ENCODE assay signal across 8 cellular contexts in the genomic region with DNA sequence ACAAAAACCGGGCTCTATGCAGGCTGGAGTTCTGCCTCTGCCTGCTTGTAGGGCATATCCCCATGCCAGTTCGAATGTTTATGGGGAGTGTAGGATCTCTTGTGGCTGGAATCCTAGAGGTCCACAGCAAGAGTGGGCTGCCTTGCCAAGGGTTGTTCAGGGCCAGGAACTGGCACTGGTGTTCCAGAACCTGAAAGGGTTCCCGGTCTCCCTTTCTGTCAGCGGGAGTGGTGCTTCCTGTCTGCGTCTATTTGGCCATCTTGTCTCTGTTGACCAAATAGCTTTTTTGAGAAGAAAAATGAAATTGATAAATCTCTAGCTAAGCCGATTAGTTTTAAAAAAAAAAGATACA. TPM values are rescaled to one million over a fixed set of nuclear protein-coding genes. Genes with fewer than 3 reads are reported as not detected.
DNase-seq lines count a peak whose midpoint lies in the region; ATAC-seq and TF ChIP-seq lines count a peak whose summit lies in the region.

No MANE protein-coding gene starts in this region.

- TF ChIP-seq POLR2A in gastrocnemius medialis (IDR thresholded peaks at IDR 0.05), result no peak

- in situ Hi-C loops in gastrocnemius medialis (cut with MboI; ENCODE audit: low sequenced_read_pairs in 4 of 4) (loop anchor here in 2 of 4 donors (5.0 to 10.0 kb wide), 3 partner anchors 33 to 401 kb away; no protein-coding TSS in a partner anchor), KBM-7 (cut with MboI; ENCODE audit: low pct_unique_long_range_greater_than_20kb, low sequenced_read_pairs) (no loop called here)

- DNase-seq in activated T-helper 1 cell treated with anti-CD3 and anti-CD28 coated beads, Interleukin-12 subunit alpha, Interleukin-12 subunit beta, Interleukin-2, Interleukin-4 antibody, amounts not matched to agents 30 ng/mL and 10 ng/mL and 1 ng/mL, durations not matched to agents 14 hours and 24 hours and 36 hours (ENCODE audit: low spot score), result no peak
- DNase-seq in right cardiac atrium, result no peak
- DNase-seq in gastrocnemius medialis, result no peak
- no peak for DNase-seq in GDM1 (lab: John Stamatoyannopoulos, UW)
- DNase-seq in KBM-7, result no peak
- no peak for DNase-seq in NAMALWA (ENCODE audit: low spot score)

- H3K4me3 ChIP-seq in right cardiac atrium (ENCODE audit: low read length) (peak overlapping the region; percentile 45), gastrocnemius medialis (peak overlapping the region; percentile 64 to 98 (median 70))

- peaks cover 5% of the 10 kb centered on the region for H3K4me1 Mint-ChIP-seq in activated T-helper 1 cell treated with anti-CD3 and anti-CD28 coated beads, Interleukin-12 subunit alpha, Interleukin-12 subunit beta, Interleukin-2, Interleukin-4 antibody, amounts not matched to agents 30 ng/mL and 10 ng/mL and 1 ng/mL, durations not matched to agents 14 hours and 24 hours and 36 hours (ENCODE audit: low read depth)

- 52% methylated on average over 6 of the region's 6 CpGs for WGBS in right cardiac atrium

- H3K27me3 ChIP-seq in right cardiac atrium (ENCODE audit: control insufficient read depth, insufficient read depth) (no peaks in the 10 kb centered on the region), gastrocnemius medialis (no peaks in the 10 kb centered on the region)

- H3K4me1 ChIP-seq in right cardiac atrium (ENCODE audit: control insufficient read depth, insufficient read depth, low read length) (peaks cover 5% of the 10 kb centered on the region), gastrocnemius medialis (peaks cover 4 to 8% of the 10 kb centered on the region in 2 donors)

- H3K27ac ChIP-seq in right cardiac atrium (ENCODE audit: low read length) (peak overlapping the region; percentile 78), gastrocnemius medialis (peak overlapping the region; percentile 77 to 84 (median 81))

- H3K36me3 ChIP-seq in gastrocnemius medialis, result no peaks in the 10 kb centered on the region

- peaks cover 46% of the 10 kb centered on the region for H3K27me3 Mint-ChIP-seq in activated T-helper 1 cell treated with anti-CD3 and anti-CD28 coated beads, Interleukin-12 subunit alpha, Interleukin-12 subunit beta, Interleukin-2, Interleukin-4 antibody, amounts not matched to agents 30 ng/mL and 10 ng/mL and 1 ng/mL, durations not matched to agents 14 hours and 24 hours and 36 hours (ENCODE audit: insufficient read depth)

- ATAC-seq in GM18498 (IDR thresholded peaks at IDR 0.05; ENCODE audit: unreplicated experiment) (peak; percentile 17), right cardiac atrium (peak; percentile 34 to 39), gastrocnemius medialis (no peak), HG02571 (IDR thresholded peaks at IDR 0.05; ENCODE audit: unreplicated experiment) (no peak)

- H3K9me3 Mint-ChIP-seq in activated T-helper 1 cell treated with anti-CD3 and anti-CD28 coated beads, Interleukin-12 subunit alpha, Interleukin-12 subunit beta, Interleukin-2, Interleukin-4 antibody, amounts not matched to agents 30 ng/mL and 10 ng/mL and 1 ng/mL, durations not matched to agents 14 hours and 24 hours and 36 hours, result no peaks in the 10 kb centered on the region

- H3K27ac Mint-ChIP-seq in activated T-helper 1 cell treated with anti-CD3 and anti-CD28 coated beads, Interleukin-12 subunit alpha, Interleukin-12 subunit beta, Interleukin-2, Interleukin-4 antibody, amounts not matched to agents 30 ng/mL and 10 ng/mL and 1 ng/mL, durations not matched to agents 14 hours and 24 hours and 36 hours, result no peak overlapping the region

- H3K4me3 Mint-ChIP-seq in activated T-helper 1 cell treated with anti-CD3 and anti-CD28 coated beads, Interleukin-12 subunit alpha, Interleukin-12 subunit beta, Interleukin-2, Interleukin-4 antibody, amounts not matched to agents 30 ng/mL and 10 ng/mL and 1 ng/mL, durations not matched to agents 14 hours and 24 hours and 36 hours, result peak overlapping the region; percentile 83

- H3K9me3 ChIP-seq in right cardiac atrium (ENCODE audit: control insufficient read depth, low read length), result no peaks in the 10 kb centered on the region
- H3K9me3 ChIP-seq in gastrocnemius medialis, result no peaks in the 10 kb centered on the region

- intact Hi-C loops in activated T-helper 1 cell treated with anti-CD3 and anti-CD28 coated beads, Interleukin-12 subunit alpha, Interleukin-12 subunit beta, Interleukin-2, Interleukin-4 antibody, amounts not matched to agents 30 ng/mL and 10 ng/mL and 1 ng/mL, durations not matched to agents 14 hours and 24 hours and 36 hours (cut with micrococcal nuclease), result loop anchor here (5.0 kb wide), 2 partner anchors 388 to 598 kb away; no protein-coding TSS in a partner anchor
- intact Hi-C loops in right cardiac atrium (cut with DNase I), result loop anchor here in 1 of 4 donors (10.0 kb wide), 1 partner anchor 61 kb away; a partner anchor contains a TSS
- intact Hi-C loops in gastrocnemius medialis (cut with DNase I; ENCODE audit: low total_unique reads), result no loop called here

- TF ChIP-seq CTCF in gastrocnemius medialis (IDR thresholded peaks at IDR 0.05 in 4 of 5, conservative IDR thresholded peaks at IDR 0.05 in 1 of 5), result no peak

- H3K36me3 Mint-ChIP-seq in activated T-helper 1 cell treated with anti-CD3 and anti-CD28 coated beads, Interleukin-12 subunit alpha, Interleukin-12 subunit beta, Interleukin-2, Interleukin-4 antibody, amounts not matched to agents 30 ng/mL and 10 ng/mL and 1 ng/mL, durations not matched to agents 14 hours and 24 hours and 36 hours (ENCODE audit: low read depth), result no peaks in the 10 kb centered on the region

RNA-seq across cellular contexts. Expression of a gene that starts 17.8 kb away (rescaled TPM):
- total RNA-seq in activated T-helper 1 cell treated with anti-CD3 and anti-CD28 coated beads, Interleukin-12 subunit alpha, Interleukin-12 subunit beta, Interleukin-2, Interleukin-4 antibody, amounts not matched to agents 30 ng/mL and 10 ng/mL and 1 ng/mL, durations not matched to agents 14 hours and 24 hours and 36 hours, result not detected in 2 replicates
- total RNA-seq in right cardiac atrium (under 1 TPM; 0.60 to 0.81 (median 0.75) TPM), gastrocnemius medialis (under 1 TPM in 1 of 4 donors, not detected in 3; 0.42 TPM)
- polyA plus RNA-seq in right cardiac atrium, result 0.27 TPM

RNA-seq across cellular contexts. Expression of a gene that starts 24.1 kb away (rescaled TPM):
- total RNA-seq in activated T-helper 1 cell treated with anti-CD3 and anti-CD28 coated beads, Interleukin-12 subunit alpha, Interleukin-12 subunit beta, Interleukin-2, Interleukin-4 antibody, amounts not matched to agents 30 ng/mL and 10 ng/mL and 1 ng/mL, durations not matched to agents 14 hours and 24 hours and 36 hours, result 0.17 TPM in 1 of 2 replicates, not detected in the other
- total RNA-seq in right cardiac atrium, result 10 to 100 TPM in 2 of 4 donors, 1 to 10 TPM in 2; 4.8 to 14.9 (median 10.8) TPM
- polyA plus RNA-seq in right cardiac atrium, result 2.4 TPM
- total RNA-seq in gastrocnemius medialis, result 10 to 100 TPM in 1 of 4 donors, 1 to 10 TPM in 3; 1.1 to 40.7 (median 3.6) TPM

RNA-seq across cellular contexts. Expression of a gene that starts 24.7 kb away (rescaled TPM):
- total RNA-seq in activated T-helper 1 cell treated with anti-CD3 and anti-CD28 coated beads, Interleukin-12 subunit alpha, Interleukin-12 subunit beta, Interleukin-2, Interleukin-4 antibody, amounts not matched to agents 30 ng/mL and 10 ng/mL and 1 ng/mL, durations not matched to agents 14 hours and 24 hours and 36 hours, result not detected in 2 replicates
- not detected for total RNA-seq in right cardiac atrium
- 0.07 TPM for polyA plus RNA-seq in right cardiac atrium
- not detected for total RNA-seq in gastrocnemius medialis

RNA-seq across cellular contexts. Expression of a gene that starts 55.3 kb away (rescaled TPM):
- total RNA-seq in activated T-helper 1 cell treated with anti-CD3 and anti-CD28 coated beads, Interleukin-12 subunit alpha, Interleukin-12 subunit beta, Interleukin-2, Interleukin-4 antibody, amounts not matched to agents 30 ng/mL and 10 ng/mL and 1 ng/mL, durations not matched to agents 14 hours and 24 hours and 36 hours, result not detected in 2 replicates
- total RNA-seq in right cardiac atrium, result 1 to 10 TPM; 3.2 to 4.1 (median 3.3) TPM
- polyA plus RNA-seq in right cardiac atrium, result 3.5 TPM
- 1 to 10 TPM in 3 of 4 donors, under 1 TPM in 1; 1.00 to 3.6 (median 1.6) TPM for total RNA-seq in gastrocnemius medialis

RNA-seq across cellular contexts. Expression of a gene that starts 58.6 kb away (rescaled TPM):
- 5.0 and 6.6 TPM in 2 replicates for total RNA-seq in activated T-helper 1 cell treated with anti-CD3 and anti-CD28 coated beads, Interleukin-12 subunit alpha, Interleukin-12 subunit beta, Interleukin-2, Interleukin-4 antibody, amounts not matched to agents 30 ng/mL and 10 ng/mL and 1 ng/mL, durations not matched to agents 14 hours and 24 hours and 36 hours
- total RNA-seq in right cardiac atrium, result 100 to 1,000 TPM; 212 to 302 (median 279) TPM
- polyA plus RNA-seq in right cardiac atrium, result 208 TPM
- total RNA-seq in gastrocnemius medialis, result 100 to 1,000 TPM; 144 to 605 (median 175) TPM

Comparison
In these comparisons a context has a peak if more than half of its experiments do, and no peak if none do; other contexts are left out.
1. ATAC-seq: peak in GM18498 (single experiment) and right cardiac atrium (2 of 2); none in gastrocnemius medialis (0 of 2) and HG02571 (single experiment).